Comparison of ENCODE assay signal across 1 cellular context in genomic region chr11:41536001-41536568, GRCh38.
TF ChIP-seq lines count a peak whose summit lies in the region.

No MANE protein-coding gene starts in this region.

TF ChIP-seq in GM23338, 12 proteins besides CTCF, POLR2A, EP300 and RAD21 (continued from another document):
- TF ChIP-seq ZNF462 (CRISPR knock-in tag; IDR thresholded peaks at IDR 0.05) = no peak
- no peak for TF ChIP-seq EZH2 (IDR thresholded peaks at IDR 0.05; ENCODE audit: low read depth, unreplicated experiment)
- TF ChIP-seq CREB1 (CRISPR knock-in tag; IDR thresholded peaks at IDR 0.05; ENCODE audit: low read depth) = no peak
- no peak for TF ChIP-seq ZNF331 (CRISPR knock-in tag; IDR thresholded peaks at IDR 0.05; ENCODE audit: low read depth)
- TF ChIP-seq EZH2phosphoT487 (IDR thresholded peaks at IDR 0.05; ENCODE audit: unreplicated experiment) = no peak
- TF ChIP-seq, protein P1, sequence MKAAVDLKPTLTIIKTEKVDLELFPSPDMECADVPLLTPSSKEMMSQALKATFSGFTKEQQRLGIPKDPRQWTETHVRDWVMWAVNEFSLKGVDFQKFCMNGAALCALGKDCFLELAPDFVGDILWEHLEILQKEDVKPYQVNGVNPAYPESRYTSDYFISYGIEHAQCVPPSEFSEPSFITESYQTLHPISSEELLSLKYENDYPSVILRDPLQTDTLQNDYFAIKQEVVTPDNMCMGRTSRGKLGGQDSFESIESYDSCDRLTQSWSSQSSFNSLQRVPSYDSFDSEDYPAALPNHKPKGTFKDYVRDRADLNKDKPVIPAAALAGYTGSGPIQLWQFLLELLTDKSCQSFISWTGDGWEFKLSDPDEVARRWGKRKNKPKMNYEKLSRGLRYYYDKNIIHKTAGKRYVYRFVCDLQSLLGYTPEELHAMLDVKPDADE (IDR thresholded peaks at IDR 0.05) = no peak
- TF ChIP-seq, protein P2, sequence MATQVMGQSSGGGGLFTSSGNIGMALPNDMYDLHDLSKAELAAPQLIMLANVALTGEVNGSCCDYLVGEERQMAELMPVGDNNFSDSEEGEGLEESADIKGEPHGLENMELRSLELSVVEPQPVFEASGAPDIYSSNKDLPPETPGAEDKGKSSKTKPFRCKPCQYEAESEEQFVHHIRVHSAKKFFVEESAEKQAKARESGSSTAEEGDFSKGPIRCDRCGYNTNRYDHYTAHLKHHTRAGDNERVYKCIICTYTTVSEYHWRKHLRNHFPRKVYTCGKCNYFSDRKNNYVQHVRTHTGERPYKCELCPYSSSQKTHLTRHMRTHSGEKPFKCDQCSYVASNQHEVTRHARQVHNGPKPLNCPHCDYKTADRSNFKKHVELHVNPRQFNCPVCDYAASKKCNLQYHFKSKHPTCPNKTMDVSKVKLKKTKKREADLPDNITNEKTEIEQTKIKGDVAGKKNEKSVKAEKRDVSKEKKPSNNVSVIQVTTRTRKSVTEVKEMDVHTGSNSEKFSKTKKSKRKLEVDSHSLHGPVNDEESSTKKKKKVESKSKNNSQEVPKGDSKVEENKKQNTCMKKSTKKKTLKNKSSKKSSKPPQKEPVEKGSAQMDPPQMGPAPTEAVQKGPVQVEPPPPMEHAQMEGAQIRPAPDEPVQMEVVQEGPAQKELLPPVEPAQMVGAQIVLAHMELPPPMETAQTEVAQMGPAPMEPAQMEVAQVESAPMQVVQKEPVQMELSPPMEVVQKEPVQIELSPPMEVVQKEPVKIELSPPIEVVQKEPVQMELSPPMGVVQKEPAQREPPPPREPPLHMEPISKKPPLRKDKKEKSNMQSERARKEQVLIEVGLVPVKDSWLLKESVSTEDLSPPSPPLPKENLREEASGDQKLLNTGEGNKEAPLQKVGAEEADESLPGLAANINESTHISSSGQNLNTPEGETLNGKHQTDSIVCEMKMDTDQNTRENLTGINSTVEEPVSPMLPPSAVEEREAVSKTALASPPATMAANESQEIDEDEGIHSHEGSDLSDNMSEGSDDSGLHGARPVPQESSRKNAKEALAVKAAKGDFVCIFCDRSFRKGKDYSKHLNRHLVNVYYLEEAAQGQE (IDR thresholded peaks at IDR 0.05; ENCODE audit: unreplicated experiment) = no peak
- no peak for TF ChIP-seq JUNB (IDR thresholded peaks at IDR 0.05; ENCODE audit: unreplicated experiment)
- TF ChIP-seq STAT1 (IDR thresholded peaks at IDR 0.05; ENCODE audit: unreplicated experiment) = no peak
- TF ChIP-seq NANOG (IDR thresholded peaks at IDR 0.05; ENCODE audit: borderline replicate concordance) = no peak
- no peak for TF ChIP-seq POLR2AphosphoS5 (IDR thresholded peaks at IDR 0.05; ENCODE audit: low read depth)
